8 cellular contexts compared by ENCODE assay signal in genomic region chr21:39313457-39314154, GRCh38. TPM values are rescaled to one million over a fixed set of nuclear protein-coding genes. Genes with fewer than 3 reads are reported as not detected.
DNase-seq lines count a peak whose midpoint lies in the region; TF ChIP-seq lines count a peak whose summit lies in the region.

Gene BRWD1 (minus strand): TSS chr21:39313632. CDS start chr21:39313491, 141 bp downstream.

- H3K9me3 ChIP-seq in right atrium auricular region (no peaks in the 10 kb centered on the region), uterus (no peaks in the 10 kb centered on the region)

- H3K27ac ChIP-seq in right atrium auricular region: peak within 1 kb of the TSS; percentile 96 to 99
- H3K27ac ChIP-seq in uterus: peak within 1 kb of the TSS; percentile 96

- DNase-seq in GM10266 (ENCODE audit: extremely low spot score) (peak; percentile 88), HFFc6 (peak; percentile 67), NCI-H1105 (lab: John Stamatoyannopoulos, UW) (peak; percentile 89), amniotic stem cell (lab: John Stamatoyannopoulos, UW) (peak; percentile 72), right atrium auricular region (ENCODE audit: low spot score) (peak; percentile 73), pulmonary artery endothelial cell (ENCODE audit: low read depth, low spot score) (peak; percentile 45), uterus (peak; percentile 77 to 78)

- peaks cover 3% of the 10 kb centered on the region for H3K27me3 Mint-ChIP-seq in HFFc6 (ENCODE audit: insufficient read depth)
- no peaks in the 10 kb centered on the region for H3K27me3 Mint-ChIP-seq in T-helper 1 cell treated with Interleukin-12 subunit alpha and Interleukin-12 subunit beta and Interleukin-4 antibody, amounts not matched to agents 30 μg/mL and 1 μg/mL, for 36 hours (ENCODE audit: low read depth)

- no peaks in the 10 kb centered on the region for H3K9me3 Mint-ChIP-seq in HFFc6
- no peaks in the 10 kb centered on the region for H3K9me3 Mint-ChIP-seq in T-helper 1 cell treated with Interleukin-12 subunit alpha and Interleukin-12 subunit beta and Interleukin-4 antibody, amounts not matched to agents 30 μg/mL and 1 μg/mL, for 36 hours

- peak within 1 kb of the TSS; percentile 95 for H3K4me3 Mint-ChIP-seq in HFFc6
- H3K4me3 Mint-ChIP-seq in T-helper 1 cell treated with Interleukin-12 subunit alpha and Interleukin-12 subunit beta and Interleukin-4 antibody, amounts not matched to agents 30 μg/mL and 1 μg/mL, for 36 hours: peak within 1 kb of the TSS; percentile 96

- no peaks in the 10 kb centered on the region for H3K27me3 ChIP-seq in right atrium auricular region
- no peaks in the 10 kb centered on the region for H3K27me3 ChIP-seq in uterus

- intact Hi-C loops in uterus (cut with DNase I; ENCODE audit: low total_unique reads): loop anchor here (10.0 kb wide), 1 partner anchor 71 kb away; a partner anchor contains a TSS

- TF ChIP-seq CTCF in GM10266 (IDR thresholded peaks at IDR 0.05; ENCODE audit: control insufficient read depth, insufficient read depth, low read depth, missing control alignments) (peak; percentile 19), HFFc6 (IDR thresholded peaks at IDR 0.05) (peak; percentile 72), right atrium auricular region (IDR thresholded peaks at IDR 0.05) (peak in 1 of 2 donors; percentile 65), uterus (IDR thresholded peaks at IDR 0.05) (peak in 3 of 4 experiments; percentile 2 to 44 (median 39))

- H3K36me3 Mint-ChIP-seq in HFFc6 (ENCODE audit: low read depth): peaks cover 16% of the 10 kb centered on the region
- H3K36me3 Mint-ChIP-seq in T-helper 1 cell treated with Interleukin-12 subunit alpha and Interleukin-12 subunit beta and Interleukin-4 antibody, amounts not matched to agents 30 μg/mL and 1 μg/mL, for 36 hours (ENCODE audit: low read depth): peaks cover 10% of the 10 kb centered on the region

- peaks cover 44% of the 10 kb centered on the region for H3K4me1 Mint-ChIP-seq in HFFc6 (ENCODE audit: low read depth)
- peaks cover 23% of the 10 kb centered on the region for H3K4me1 Mint-ChIP-seq in T-helper 1 cell treated with Interleukin-12 subunit alpha and Interleukin-12 subunit beta and Interleukin-4 antibody, amounts not matched to agents 30 μg/mL and 1 μg/mL, for 36 hours (ENCODE audit: low read depth)

- peak within 1 kb of the TSS; percentile 95 for H3K27ac Mint-ChIP-seq in HFFc6
- H3K27ac Mint-ChIP-seq in T-helper 1 cell treated with Interleukin-12 subunit alpha and Interleukin-12 subunit beta and Interleukin-4 antibody, amounts not matched to agents 30 μg/mL and 1 μg/mL, for 36 hours: peak within 1 kb of the TSS; percentile 97

- H3K4me3 ChIP-seq in right atrium auricular region (peak within 1 kb of the TSS; percentile 83 to 96), uterus (peak within 1 kb of the TSS; percentile 73 to 88)

- TF ChIP-seq POLR2A in uterus (IDR thresholded peaks at IDR 0.05): peak; percentile 15 to 70

- peaks cover 0 to 23% of the 10 kb centered on the region in 2 donors for H3K4me1 ChIP-seq in right atrium auricular region
- H3K4me1 ChIP-seq in uterus: no peaks in the 10 kb centered on the region

- H3K36me3 ChIP-seq in right atrium auricular region (peaks cover 8% of the 10 kb centered on the region), uterus (no peaks in the 10 kb centered on the region)

RNA-seq across cellular contexts. Expression of gene BRWD1, which starts in this region (rescaled TPM):
- total RNA-seq in HFFc6 (2021; fragmentation: NEBNext Ultra II Directional; extraction: Animal tissue kit (Norgen Biotek cat#: 25700)): 10 to 100 TPM; 15.0 to 17.7 (median 15.9) TPM
- total RNA-seq in right atrium auricular region: 10 to 100 TPM; 40.6 TPM
- total RNA-seq in pulmonary artery endothelial cell: 33.4 and 46.9 TPM in 2 replicates
- 100 to 1,000 TPM in 1 of 4 donors, 10 to 100 TPM in 3; 55.6 to 183 (median 65.4) TPM for total RNA-seq in uterus

Comparison
In these comparisons a context has a peak if more than half of its experiments do, and no peak if none do; other contexts are left out.
1. Peak in every context shown above with its lines: DNase-seq, H3K4me3 ChIP-seq and H3K27ac ChIP-seq.